ENCODE assay signal across 8 cellular contexts in the genomic region with DNA sequence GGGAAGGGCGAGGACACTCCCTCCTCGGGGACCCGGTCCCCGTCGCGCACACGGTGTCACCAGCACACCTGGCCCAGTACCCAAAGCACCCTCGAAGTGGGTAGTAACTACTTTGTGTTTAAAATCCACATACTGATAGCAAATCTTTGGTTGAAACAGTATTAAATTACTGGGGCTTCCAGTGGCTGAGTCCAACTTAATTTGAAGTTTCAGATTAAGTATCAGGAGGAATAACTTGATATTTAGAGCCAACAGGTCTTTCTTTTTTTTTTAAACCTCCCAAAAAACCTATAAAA. TPM values are rescaled to one million over a fixed set of nuclear protein-coding genes. Genes with fewer than 3 reads are reported as not detected.
DNase-seq lines count a peak whose midpoint lies in the region; ATAC-seq and TF ChIP-seq lines count a peak whose summit lies in the region.

No MANE protein-coding gene starts in this region.

- no peak for DNase-seq in AG04449 (ENCODE audit: low read depth, low spot score)
- no peak for DNase-seq in HCT116 (ENCODE audit: low read depth, low spot score)
- no peak for DNase-seq in WTC11 (ENCODE audit: low spot score)
- no peak for DNase-seq in GM13977 (ENCODE audit: low spot score)
- no peak for DNase-seq in activated CD4-positive, alpha-beta T cell treated with anti-CD3 and anti-CD28 coated beads, Interleukin-2, amount 50 U/mL, for 4 hours

- H3K4me1 ChIP-seq in HCT116 (ENCODE audit: control insufficient read depth in 1 of 2, insufficient read depth in 2 of 2, low read length in 2 of 2) (peaks cover 2 to 20% of the 10 kb centered on the region in 2 experiments; a peak in 3 of 4 replicates), iPS-18a (ENCODE audit: control insufficient read depth, low read depth, low read length) (peaks cover 22% of the 10 kb centered on the region), subcutaneous abdominal adipose tissue (ENCODE audit: control insufficient read depth in 5 of 5, insufficient read depth in 5 of 5, low read length in 5 of 5) (peaks cover 0 to 15% (median 6%) of the 10 kb centered on the region in 5 donors)

- peak overlapping the region; percentile 71 for H3K4me3 Mint-ChIP-seq in WTC11

- H3K27me3 ChIP-seq in HCT116 (ENCODE audit: insufficient read depth, low read length): no peaks in the 10 kb centered on the region
- H3K27me3 ChIP-seq in iPS-18a (ENCODE audit: control insufficient read depth, insufficient read depth, low read length): no peaks in the 10 kb centered on the region
- no peaks in the 10 kb centered on the region for H3K27me3 ChIP-seq in subcutaneous abdominal adipose tissue (ENCODE audit: control insufficient read depth in 5 of 5, insufficient read depth in 4 of 5, low read length in 5 of 5)

- peaks cover 40% of the 10 kb centered on the region for H3K4me1 Mint-ChIP-seq in WTC11

- TF ChIP-seq CTCF in AG04449 (IDR thresholded peaks at IDR 0.05; ENCODE audit: insufficient read depth, low read length, missing control alignments) (no peak), HCT116 (IDR thresholded peaks at IDR 0.05 in 2 of 3, conservative IDR thresholded peaks at IDR 0.05 in 1 of 3; ENCODE audit: borderline replicate concordance in 1 of 3, insufficient read depth in 1 of 3, low read depth in 2 of 3, low read length in 2 of 3) (no peak), WTC11 (IDR thresholded peaks at IDR 0.05) (no peak), GM13977 (IDR thresholded peaks at IDR 0.05; ENCODE audit: extremely low read depth, insufficient read depth, missing control alignments) (no peak)

- in situ Hi-C loops in GM13977 (cut with MboI; ENCODE audit: low pct_unique_long_range_greater_than_20kb, low sequenced_read_pairs, unreplicated experiment): no loop called here

- H3K9me3 ChIP-seq in HCT116 (ENCODE audit: control insufficient read depth in 1 of 2, insufficient read depth in 1 of 2, low read depth in 1 of 2, low read length in 2 of 2): no peaks in the 10 kb centered on the region
- H3K9me3 ChIP-seq in iPS-18a (ENCODE audit: control insufficient read depth, low read depth, low read length): no peaks in the 10 kb centered on the region
- H3K9me3 ChIP-seq in subcutaneous abdominal adipose tissue (ENCODE audit: control insufficient read depth in 5 of 5, low read length in 5 of 5): no peaks in the 10 kb centered on the region

- intact Hi-C loops in HCT116 (cut with micrococcal nuclease): loop anchor here (10.0 kb wide), 1 partner anchor 218 kb away; the partner anchor contains the start of gene SSBP2

- H2AFZ ChIP-seq in HCT116 (ENCODE audit: low read depth, low read length, poor library complexity, severe bottlenecking): no peak overlapping the region

- H3K9ac ChIP-seq in HCT116 (ENCODE audit: low read length): peak overlapping the region; percentile 79
- H3K9ac ChIP-seq in iPS-18a (ENCODE audit: low read length): peak overlapping the region; percentile 96
- peak overlapping the region; percentile 79 to 95 (median 93) for H3K9ac ChIP-seq in subcutaneous abdominal adipose tissue (ENCODE audit: low read length in 5 of 5)

- no peaks in the 10 kb centered on the region for H3K9me3 Mint-ChIP-seq in WTC11

- peaks cover 4% of the 10 kb centered on the region for H3K36me3 Mint-ChIP-seq in WTC11

- ATAC-seq in HCT116 (no peak), WTC11 (no peak), GM21825 (IDR thresholded peaks at IDR 0.05; ENCODE audit: unreplicated experiment) (no peak)

- RAD21 ChIA-PET in HCT116 (lab: Charles Lee; ENCODE audit: low non-redundant PET in 1 of 2, low total read pairs in 2 of 2, uncharacterized antibody in 2 of 2, unreplicated experiment in 2 of 2): no interaction called here

- peaks cover 3% of the 10 kb centered on the region; the same call in 1 of the 2 replicates for H3K9me2 ChIP-seq in HCT116 (ENCODE audit: insufficient read depth)

- peak overlapping the region; percentile 68 for H3K4me3 ChIP-seq in AG04449 (ENCODE audit: low read depth, low read length)
- peak overlapping the region; percentile 76 to 83 for H3K4me3 ChIP-seq in HCT116 (replicated peaks in 1 of 2; ENCODE audit: low read depth in 1 of 2, low read length in 2 of 2)
- H3K4me3 ChIP-seq in iPS-18a (ENCODE audit: low read length): peak overlapping the region; percentile 80
- peak overlapping the region; percentile 61 to 85 (median 78) for H3K4me3 ChIP-seq in subcutaneous abdominal adipose tissue (ENCODE audit: low read depth in 1 of 5, low read length in 5 of 5)

- no peak for TF ChIP-seq POLR2A in HCT116 (IDR thresholded peaks at IDR 0.05; ENCODE audit: borderline replicate concordance, extremely low read depth, insufficient read depth, insufficient read length)

- H3K27ac Mint-ChIP-seq in WTC11: peak overlapping the region; percentile 80

- H3K27ac ChIP-seq in HCT116 (ENCODE audit: low read depth, low read length) (peak overlapping the region; percentile 83), iPS-18a (ENCODE audit: low read length) (peak overlapping the region; percentile 84), subcutaneous abdominal adipose tissue (ENCODE audit: low read depth, low read length) (peak overlapping the region; percentile 83)

- peak overlapping the region; percentile 88 for H3K4me2 ChIP-seq in HCT116 (ENCODE audit: low read length)

- no peak for TF ChIP-seq RAD21 in HCT116 (IDR thresholded peaks at IDR 0.05; ENCODE audit: low read depth)

- H3K79me2 ChIP-seq in HCT116 (ENCODE audit: insufficient read depth, low read length): peaks cover 7% of the 10 kb centered on the region; the same call in 1 of the 2 replicates

- H3K36me3 ChIP-seq in HCT116 (ENCODE audit: control insufficient read depth in 1 of 2, insufficient read depth in 2 of 2, low read length in 2 of 2) (no peaks in the 10 kb centered on the region), iPS-18a (ENCODE audit: control insufficient read depth, low read depth, low read length) (no peaks in the 10 kb centered on the region), subcutaneous abdominal adipose tissue (ENCODE audit: control insufficient read depth in 5 of 5, insufficient read depth in 5 of 5, low read length in 5 of 5) (peaks cover 3 to 9% (median 7%) of the 10 kb centered on the region in 5 donors)

- no TSS peak for BruUV-seq in HCT116 (replicated peaks; lab: Mats Ljungman, UMichigan)

- CTCF ChIA-PET in AG04449 (lab: Yijun Ruan, JAX) (no interaction called here), HCT116 (lab: Charles Lee) (no interaction called here), WTC11 (lab: Charles Lee) (no interaction called here)

- no peaks in the 10 kb centered on the region for H3K27me3 Mint-ChIP-seq in WTC11 (ENCODE audit: low read depth)

- POLR2A ChIA-PET in AG04449 (lab: Yijun Ruan, JAX) (interaction anchor here (0.9 kb wide), 1 partner anchor 222 kb away, joined by 3 read pairs; the partner anchor contains the start of gene SSBP2), HCT116 (lab: Charles Lee) (interaction anchor here (1.0 kb wide), 1 partner anchor 8 kb away, joined by 4 read pairs; no protein-coding TSS in a partner anchor), WTC11 (lab: Charles Lee) (interaction anchor here (1.6 kb wide), 1 partner anchor 8 kb away, joined by 11 read pairs; no protein-coding TSS in a partner anchor)

- H4K20me1 ChIP-seq in HCT116 (ENCODE audit: insufficient read depth): no peaks in the 10 kb centered on the region

TF ChIP-seq in HCT116, 20 proteins besides CTCF, POLR2A, EP300 and RAD21:
- no peak for TF ChIP-seq EZH2phosphoT487 (IDR thresholded peaks at IDR 0.05; ENCODE audit: borderline replicate concordance)
- TF ChIP-seq JUND (IDR thresholded peaks at IDR 0.05): no peak
- TF ChIP-seq SP1 (IDR thresholded peaks at IDR 0.05; ENCODE audit: low read depth): no peak
- no peak for TF ChIP-seq SIN3A (IDR thresholded peaks at IDR 0.05; ENCODE audit: low read depth)
- no peak for TF ChIP-seq FOSL1 (IDR thresholded peaks at IDR 0.05; ENCODE audit: low read depth)
- TF ChIP-seq EGR1 (IDR thresholded peaks at IDR 0.05; ENCODE audit: low read depth): no peak
- TF ChIP-seq POLR2AphosphoS5 (IDR thresholded peaks at IDR 0.05; ENCODE audit: low read depth, low read length): no peak
- TF ChIP-seq, protein P1, sequence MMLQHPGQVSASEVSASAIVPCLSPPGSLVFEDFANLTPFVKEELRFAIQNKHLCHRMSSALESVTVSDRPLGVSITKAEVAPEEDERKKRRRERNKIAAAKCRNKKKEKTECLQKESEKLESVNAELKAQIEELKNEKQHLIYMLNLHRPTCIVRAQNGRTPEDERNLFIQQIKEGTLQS (IDR thresholded peaks at IDR 0.05): no peak
TF ChIP-seq in HCT116: peak in this region for 0.

TF ChIP-seq in WTC11, 78 proteins besides CTCF, POLR2A, EP300 and RAD21 (continues in another document):
- no peak for TF ChIP-seq CREM (CRISPR knock-in tag; IDR thresholded peaks at IDR 0.05)
- TF ChIP-seq, protein P2, sequence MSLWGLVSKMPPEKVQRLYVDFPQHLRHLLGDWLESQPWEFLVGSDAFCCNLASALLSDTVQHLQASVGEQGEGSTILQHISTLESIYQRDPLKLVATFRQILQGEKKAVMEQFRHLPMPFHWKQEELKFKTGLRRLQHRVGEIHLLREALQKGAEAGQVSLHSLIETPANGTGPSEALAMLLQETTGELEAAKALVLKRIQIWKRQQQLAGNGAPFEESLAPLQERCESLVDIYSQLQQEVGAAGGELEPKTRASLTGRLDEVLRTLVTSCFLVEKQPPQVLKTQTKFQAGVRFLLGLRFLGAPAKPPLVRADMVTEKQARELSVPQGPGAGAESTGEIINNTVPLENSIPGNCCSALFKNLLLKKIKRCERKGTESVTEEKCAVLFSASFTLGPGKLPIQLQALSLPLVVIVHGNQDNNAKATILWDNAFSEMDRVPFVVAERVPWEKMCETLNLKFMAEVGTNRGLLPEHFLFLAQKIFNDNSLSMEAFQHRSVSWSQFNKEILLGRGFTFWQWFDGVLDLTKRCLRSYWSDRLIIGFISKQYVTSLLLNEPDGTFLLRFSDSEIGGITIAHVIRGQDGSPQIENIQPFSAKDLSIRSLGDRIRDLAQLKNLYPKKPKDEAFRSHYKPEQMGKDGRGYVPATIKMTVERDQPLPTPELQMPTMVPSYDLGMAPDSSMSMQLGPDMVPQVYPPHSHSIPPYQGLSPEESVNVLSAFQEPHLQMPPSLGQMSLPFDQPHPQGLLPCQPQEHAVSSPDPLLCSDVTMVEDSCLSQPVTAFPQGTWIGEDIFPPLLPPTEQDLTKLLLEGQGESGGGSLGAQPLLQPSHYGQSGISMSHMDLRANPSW (CRISPR knock-in tag; conservative IDR thresholded peaks at IDR 0.05; ENCODE audit: low read depth): no peak
- TF ChIP-seq, protein P3, sequence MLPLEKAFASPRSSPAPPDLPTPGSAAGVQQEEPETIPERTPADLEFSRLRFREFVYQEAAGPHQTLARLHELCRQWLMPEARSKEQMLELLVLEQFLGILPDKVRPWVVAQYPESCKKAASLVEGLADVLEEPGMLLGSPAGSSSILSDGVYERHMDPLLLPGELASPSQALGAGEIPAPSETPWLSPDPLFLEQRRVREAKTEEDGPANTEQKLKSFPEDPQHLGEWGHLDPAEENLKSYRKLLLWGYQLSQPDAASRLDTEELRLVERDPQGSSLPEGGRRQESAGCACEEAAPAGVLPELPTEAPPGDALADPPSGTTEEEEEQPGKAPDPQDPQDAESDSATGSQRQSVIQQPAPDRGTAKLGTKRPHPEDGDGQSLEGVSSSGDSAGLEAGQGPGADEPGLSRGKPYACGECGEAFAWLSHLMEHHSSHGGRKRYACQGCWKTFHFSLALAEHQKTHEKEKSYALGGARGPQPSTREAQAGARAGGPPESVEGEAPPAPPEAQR (CRISPR knock-in tag; IDR thresholded peaks at IDR 0.05): no peak

RNA-seq across cellular contexts. Expression of gene ATG10, which starts 0.6 kb away (rescaled TPM):
- total RNA-seq in HCT116 (2021; ENCODE audit: unreplicated experiment): 9.4 TPM
- polyA plus RNA-seq in HCT116 (2012): 5.6 and 7.9 TPM in 2 replicates
- 10.4 to 12.2 TPM (median 11.1 TPM) in 3 replicates for total RNA-seq in WTC11 (2021)
